ENCODE assay signal across 1 cellular context in the genomic region with DNA sequence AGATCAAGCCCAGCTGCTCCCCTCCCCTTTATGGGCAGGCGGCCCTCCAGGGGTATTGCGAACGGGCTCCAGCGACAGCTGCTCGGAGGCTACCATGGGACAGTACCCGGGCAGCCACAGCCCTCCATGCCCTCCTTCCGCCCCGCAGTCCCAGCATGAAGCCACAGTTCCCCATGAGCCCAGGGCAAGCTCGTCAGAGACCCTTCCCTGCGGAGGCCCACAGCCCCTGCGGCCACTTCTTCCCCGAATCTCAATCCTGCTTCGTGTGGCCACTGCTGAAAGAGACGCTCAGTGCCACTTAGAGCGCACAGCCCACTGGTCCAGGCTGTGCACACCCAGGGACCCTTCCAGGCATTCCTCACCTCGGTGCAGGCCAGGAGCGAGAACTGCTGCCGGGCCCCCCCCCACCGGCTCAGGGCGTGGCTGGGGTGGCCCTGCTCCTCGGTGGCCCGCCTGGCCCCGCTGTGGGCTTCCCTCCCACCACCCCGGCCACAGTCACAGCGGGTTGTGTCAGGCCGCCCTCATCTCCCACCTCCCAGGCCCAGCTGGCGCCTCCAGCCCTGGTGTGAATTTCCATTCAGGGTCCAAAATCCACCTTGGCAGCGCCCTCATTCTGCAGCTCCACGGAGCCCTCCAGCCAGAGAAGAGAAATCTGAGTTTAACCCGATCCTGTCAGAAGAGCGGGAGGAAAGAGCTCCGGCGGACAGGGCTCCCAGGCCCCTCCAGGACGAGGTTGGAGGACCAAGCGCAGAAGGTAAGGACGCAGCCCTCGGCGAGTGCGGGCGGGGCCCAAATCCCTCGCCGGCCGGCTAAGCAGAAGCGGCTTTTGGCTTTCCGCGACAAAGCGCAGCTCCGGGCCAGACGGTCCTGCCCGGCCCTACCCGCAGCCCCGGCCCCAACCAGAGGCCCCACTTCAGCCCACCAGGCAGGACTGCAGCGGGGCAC.
A peak's percentile ranks its signal among the peaks of the same experiment; 100 is the strongest.
TF ChIP-seq lines count a peak whose summit lies in the region.

No MANE protein-coding gene starts in this region.

TF ChIP-seq in HepG2, 621 proteins besides CTCF, POLR2A, EP300 and RAD21 (continued from another document and continues in another):
- TF ChIP-seq, protein P1, sequence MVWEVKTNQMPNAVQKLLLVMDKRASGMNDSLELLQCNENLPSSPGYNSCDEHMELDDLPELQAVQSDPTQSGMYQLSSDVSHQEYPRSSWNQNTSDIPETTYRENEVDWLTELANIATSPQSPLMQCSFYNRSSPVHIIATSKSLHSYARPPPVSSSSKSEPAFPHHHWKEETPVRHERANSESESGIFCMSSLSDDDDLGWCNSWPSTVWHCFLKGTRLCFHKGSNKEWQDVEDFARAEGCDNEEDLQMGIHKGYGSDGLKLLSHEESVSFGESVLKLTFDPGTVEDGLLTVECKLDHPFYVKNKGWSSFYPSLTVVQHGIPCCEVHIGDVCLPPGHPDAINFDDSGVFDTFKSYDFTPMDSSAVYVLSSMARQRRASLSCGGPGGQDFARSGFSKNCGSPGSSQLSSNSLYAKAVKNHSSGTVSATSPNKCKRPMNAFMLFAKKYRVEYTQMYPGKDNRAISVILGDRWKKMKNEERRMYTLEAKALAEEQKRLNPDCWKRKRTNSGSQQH (CRISPR knock-in tag; IDR thresholded peaks at IDR 0.05; ENCODE audit: low read depth): no peak
- no peak for TF ChIP-seq HNRNPH1 (optimal IDR thresholded peaks at IDR 0.05; ENCODE audit: low read depth, low read length)
- no peak for TF ChIP-seq RBM22 (optimal IDR thresholded peaks at IDR 0.05; ENCODE audit: low read length)
- peak; percentile 86 for TF ChIP-seq BORCS8-MEF2B (CRISPR knock-in tag; IDR thresholded peaks at IDR 0.05)
- TF ChIP-seq ZNF441 (CRISPR knock-in tag; IDR thresholded peaks at IDR 0.05; ENCODE audit: borderline replicate concordance): no peak
- TF ChIP-seq AHR (CRISPR knock-in tag; IDR thresholded peaks at IDR 0.05): peak; percentile 64; the same call in 1 of the 2 replicates
- TF ChIP-seq, protein P2, sequence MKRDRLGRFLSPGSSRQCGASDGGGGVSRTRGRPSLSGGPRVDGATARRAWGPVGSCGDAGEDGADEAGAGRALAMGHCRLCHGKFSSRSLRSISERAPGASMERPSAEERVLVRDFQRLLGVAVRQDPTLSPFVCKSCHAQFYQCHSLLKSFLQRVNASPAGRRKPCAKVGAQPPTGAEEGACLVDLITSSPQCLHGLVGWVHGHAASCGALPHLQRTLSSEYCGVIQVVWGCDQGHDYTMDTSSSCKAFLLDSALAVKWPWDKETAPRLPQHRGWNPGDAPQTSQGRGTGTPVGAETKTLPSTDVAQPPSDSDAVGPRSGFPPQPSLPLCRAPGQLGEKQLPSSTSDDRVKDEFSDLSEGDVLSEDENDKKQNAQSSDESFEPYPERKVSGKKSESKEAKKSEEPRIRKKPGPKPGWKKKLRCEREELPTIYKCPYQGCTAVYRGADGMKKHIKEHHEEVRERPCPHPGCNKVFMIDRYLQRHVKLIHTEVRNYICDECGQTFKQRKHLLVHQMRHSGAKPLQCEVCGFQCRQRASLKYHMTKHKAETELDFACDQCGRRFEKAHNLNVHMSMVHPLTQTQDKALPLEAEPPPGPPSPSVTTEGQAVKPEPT (CRISPR knock-in tag; IDR thresholded peaks at IDR 0.05; ENCODE audit: low read depth): no peak
- TF ChIP-seq FOXM1 (CRISPR knock-in tag; IDR thresholded peaks at IDR 0.05): no peak
- TF ChIP-seq ZNF431 (CRISPR knock-in tag; IDR thresholded peaks at IDR 0.05; ENCODE audit: borderline replicate concordance, low read depth): no peak
- TF ChIP-seq RXRA (CRISPR knock-in tag; IDR thresholded peaks at IDR 0.05): peak; percentile 78
- TF ChIP-seq TGIF2 (CRISPR knock-in tag; IDR thresholded peaks at IDR 0.05): peak; percentile 69; the same call in 1 of the 2 replicates
- no peak for TF ChIP-seq NFYC (CRISPR knock-in tag; IDR thresholded peaks at IDR 0.05)
- TF ChIP-seq, protein P3, sequence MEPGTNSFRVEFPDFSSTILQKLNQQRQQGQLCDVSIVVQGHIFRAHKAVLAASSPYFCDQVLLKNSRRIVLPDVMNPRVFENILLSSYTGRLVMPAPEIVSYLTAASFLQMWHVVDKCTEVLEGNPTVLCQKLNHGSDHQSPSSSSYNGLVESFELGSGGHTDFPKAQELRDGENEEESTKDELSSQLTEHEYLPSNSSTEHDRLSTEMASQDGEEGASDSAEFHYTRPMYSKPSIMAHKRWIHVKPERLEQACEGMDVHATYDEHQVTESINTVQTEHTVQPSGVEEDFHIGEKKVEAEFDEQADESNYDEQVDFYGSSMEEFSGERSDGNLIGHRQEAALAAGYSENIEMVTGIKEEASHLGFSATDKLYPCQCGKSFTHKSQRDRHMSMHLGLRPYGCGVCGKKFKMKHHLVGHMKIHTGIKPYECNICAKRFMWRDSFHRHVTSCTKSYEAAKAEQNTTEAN (CRISPR knock-in tag; conservative IDR thresholded peaks at IDR 0.05): no peak; the same call in 1 of the 2 replicates
- TF ChIP-seq, protein P4, sequence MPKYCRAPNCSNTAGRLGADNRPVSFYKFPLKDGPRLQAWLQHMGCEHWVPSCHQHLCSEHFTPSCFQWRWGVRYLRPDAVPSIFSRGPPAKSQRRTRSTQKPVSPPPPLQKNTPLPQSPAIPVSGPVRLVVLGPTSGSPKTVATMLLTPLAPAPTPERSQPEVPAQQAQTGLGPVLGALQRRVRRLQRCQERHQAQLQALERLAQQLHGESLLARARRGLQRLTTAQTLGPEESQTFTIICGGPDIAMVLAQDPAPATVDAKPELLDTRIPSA (CRISPR knock-in tag; IDR thresholded peaks at IDR 0.05; ENCODE audit: borderline replicate concordance): 0 out of 2 replicates have a peak, but pooled peaks have one; percentile 26
- TF ChIP-seq MED13 (CRISPR knock-in tag; IDR thresholded peaks at IDR 0.05): no peak; the same call in 1 of the 2 replicates
- no peak for TF ChIP-seq JUNB (CRISPR knock-in tag; IDR thresholded peaks at IDR 0.05; ENCODE audit: borderline replicate concordance)
- peak; percentile 56 for TF ChIP-seq PTBP1 (IDR thresholded peaks at IDR 0.05; ENCODE audit: low read depth, low read length, poor library complexity, severe bottlenecking)
- TF ChIP-seq ZNF530 (CRISPR knock-in tag; IDR thresholded peaks at IDR 0.05; ENCODE audit: low read depth): no peak
- TF ChIP-seq DNMT1 (CRISPR knock-in tag; IDR thresholded peaks at IDR 0.05): peak; percentile 81; the same call in 1 of the 2 replicates
- TF ChIP-seq HCFC1 (IDR thresholded peaks at IDR 0.05; ENCODE audit: low read depth, low read length): no peak
- no peak for TF ChIP-seq ZNF619 (CRISPR knock-in tag; IDR thresholded peaks at IDR 0.05)
- TF ChIP-seq ZMAT3 (CRISPR knock-in tag; conservative IDR thresholded peaks at IDR 0.05): 0 out of 2 replicates have a peak, but pooled peaks have one; percentile 33
- no peak; the same call in 1 of the 2 replicates for TF ChIP-seq YEATS4 (CRISPR knock-in tag; IDR thresholded peaks at IDR 0.05; ENCODE audit: borderline replicate concordance)
- no peak for TF ChIP-seq IKZF1 (IDR thresholded peaks at IDR 0.05)
- no peak for TF ChIP-seq LCORL (IDR thresholded peaks at IDR 0.05)
- TF ChIP-seq LCORL (CRISPR knock-in tag; IDR thresholded peaks at IDR 0.05): peak; percentile 96
- 0 out of 2 replicates have a peak, but pooled peaks have one; percentile 20 for TF ChIP-seq ZNF629 (CRISPR knock-in tag; conservative IDR thresholded peaks at IDR 0.05)
- no peak for TF ChIP-seq ZNF572 (CRISPR knock-in tag; IDR thresholded peaks at IDR 0.05)
- TF ChIP-seq ZNF672 (CRISPR knock-in tag; IDR thresholded peaks at IDR 0.05): no peak
- TF ChIP-seq, protein P5, sequence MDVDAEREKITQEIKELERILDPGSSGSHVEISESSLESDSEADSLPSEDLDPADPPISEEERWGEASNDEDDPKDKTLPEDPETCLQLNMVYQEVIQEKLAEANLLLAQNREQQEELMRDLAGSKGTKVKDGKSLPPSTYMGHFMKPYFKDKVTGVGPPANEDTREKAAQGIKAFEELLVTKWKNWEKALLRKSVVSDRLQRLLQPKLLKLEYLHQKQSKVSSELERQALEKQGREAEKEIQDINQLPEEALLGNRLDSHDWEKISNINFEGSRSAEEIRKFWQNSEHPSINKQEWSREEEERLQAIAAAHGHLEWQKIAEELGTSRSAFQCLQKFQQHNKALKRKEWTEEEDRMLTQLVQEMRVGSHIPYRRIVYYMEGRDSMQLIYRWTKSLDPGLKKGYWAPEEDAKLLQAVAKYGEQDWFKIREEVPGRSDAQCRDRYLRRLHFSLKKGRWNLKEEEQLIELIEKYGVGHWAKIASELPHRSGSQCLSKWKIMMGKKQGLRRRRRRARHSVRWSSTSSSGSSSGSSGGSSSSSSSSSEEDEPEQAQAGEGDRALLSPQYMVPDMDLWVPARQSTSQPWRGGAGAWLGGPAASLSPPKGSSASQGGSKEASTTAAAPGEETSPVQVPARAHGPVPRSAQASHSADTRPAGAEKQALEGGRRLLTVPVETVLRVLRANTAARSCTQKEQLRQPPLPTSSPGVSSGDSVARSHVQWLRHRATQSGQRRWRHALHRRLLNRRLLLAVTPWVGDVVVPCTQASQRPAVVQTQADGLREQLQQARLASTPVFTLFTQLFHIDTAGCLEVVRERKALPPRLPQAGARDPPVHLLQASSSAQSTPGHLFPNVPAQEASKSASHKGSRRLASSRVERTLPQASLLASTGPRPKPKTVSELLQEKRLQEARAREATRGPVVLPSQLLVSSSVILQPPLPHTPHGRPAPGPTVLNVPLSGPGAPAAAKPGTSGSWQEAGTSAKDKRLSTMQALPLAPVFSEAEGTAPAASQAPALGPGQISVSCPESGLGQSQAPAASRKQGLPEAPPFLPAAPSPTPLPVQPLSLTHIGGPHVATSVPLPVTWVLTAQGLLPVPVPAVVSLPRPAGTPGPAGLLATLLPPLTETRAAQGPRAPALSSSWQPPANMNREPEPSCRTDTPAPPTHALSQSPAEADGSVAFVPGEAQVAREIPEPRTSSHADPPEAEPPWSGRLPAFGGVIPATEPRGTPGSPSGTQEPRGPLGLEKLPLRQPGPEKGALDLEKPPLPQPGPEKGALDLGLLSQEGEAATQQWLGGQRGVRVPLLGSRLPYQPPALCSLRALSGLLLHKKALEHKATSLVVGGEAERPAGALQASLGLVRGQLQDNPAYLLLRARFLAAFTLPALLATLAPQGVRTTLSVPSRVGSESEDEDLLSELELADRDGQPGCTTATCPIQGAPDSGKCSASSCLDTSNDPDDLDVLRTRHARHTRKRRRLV (CRISPR knock-in tag; IDR thresholded peaks at IDR 0.05): 0 out of 2 replicates have a peak, but pooled peaks have one; percentile 46
- TF ChIP-seq, protein P6, sequence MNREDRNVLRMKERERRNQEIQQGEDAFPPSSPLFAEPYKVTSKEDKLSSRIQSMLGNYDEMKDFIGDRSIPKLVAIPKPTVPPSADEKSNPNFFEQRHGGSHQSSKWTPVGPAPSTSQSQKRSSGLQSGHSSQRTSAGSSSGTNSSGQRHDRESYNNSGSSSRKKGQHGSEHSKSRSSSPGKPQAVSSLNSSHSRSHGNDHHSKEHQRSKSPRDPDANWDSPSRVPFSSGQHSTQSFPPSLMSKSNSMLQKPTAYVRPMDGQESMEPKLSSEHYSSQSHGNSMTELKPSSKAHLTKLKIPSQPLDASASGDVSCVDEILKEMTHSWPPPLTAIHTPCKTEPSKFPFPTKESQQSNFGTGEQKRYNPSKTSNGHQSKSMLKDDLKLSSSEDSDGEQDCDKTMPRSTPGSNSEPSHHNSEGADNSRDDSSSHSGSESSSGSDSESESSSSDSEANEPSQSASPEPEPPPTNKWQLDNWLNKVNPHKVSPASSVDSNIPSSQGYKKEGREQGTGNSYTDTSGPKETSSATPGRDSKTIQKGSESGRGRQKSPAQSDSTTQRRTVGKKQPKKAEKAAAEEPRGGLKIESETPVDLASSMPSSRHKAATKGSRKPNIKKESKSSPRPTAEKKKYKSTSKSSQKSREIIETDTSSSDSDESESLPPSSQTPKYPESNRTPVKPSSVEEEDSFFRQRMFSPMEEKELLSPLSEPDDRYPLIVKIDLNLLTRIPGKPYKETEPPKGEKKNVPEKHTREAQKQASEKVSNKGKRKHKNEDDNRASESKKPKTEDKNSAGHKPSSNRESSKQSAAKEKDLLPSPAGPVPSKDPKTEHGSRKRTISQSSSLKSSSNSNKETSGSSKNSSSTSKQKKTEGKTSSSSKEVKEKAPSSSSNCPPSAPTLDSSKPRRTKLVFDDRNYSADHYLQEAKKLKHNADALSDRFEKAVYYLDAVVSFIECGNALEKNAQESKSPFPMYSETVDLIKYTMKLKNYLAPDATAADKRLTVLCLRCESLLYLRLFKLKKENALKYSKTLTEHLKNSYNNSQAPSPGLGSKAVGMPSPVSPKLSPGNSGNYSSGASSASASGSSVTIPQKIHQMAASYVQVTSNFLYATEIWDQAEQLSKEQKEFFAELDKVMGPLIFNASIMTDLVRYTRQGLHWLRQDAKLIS (CRISPR knock-in tag; IDR thresholded peaks at IDR 0.05): peak; percentile 79; the same call in 1 of the 2 replicates
- TF ChIP-seq NR2F6 (IDR thresholded peaks at IDR 0.05): no peak
- TF ChIP-seq NR2F6 (CRISPR knock-in tag; IDR thresholded peaks at IDR 0.05): peak; percentile 41; the same call in 1 of the 2 replicates
- TF ChIP-seq, protein P7, sequence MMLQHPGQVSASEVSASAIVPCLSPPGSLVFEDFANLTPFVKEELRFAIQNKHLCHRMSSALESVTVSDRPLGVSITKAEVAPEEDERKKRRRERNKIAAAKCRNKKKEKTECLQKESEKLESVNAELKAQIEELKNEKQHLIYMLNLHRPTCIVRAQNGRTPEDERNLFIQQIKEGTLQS (CRISPR knock-in tag; IDR thresholded peaks at IDR 0.05): 0 out of 2 replicates have a peak, but pooled peaks have one; percentile 8
- TF ChIP-seq TBP (CRISPR knock-in tag; IDR thresholded peaks at IDR 0.05): no peak
- no peak; the same call in 1 of the 2 replicates for TF ChIP-seq ZNF616 (CRISPR knock-in tag; IDR thresholded peaks at IDR 0.05; ENCODE audit: low read depth)
- TF ChIP-seq, protein P8, sequence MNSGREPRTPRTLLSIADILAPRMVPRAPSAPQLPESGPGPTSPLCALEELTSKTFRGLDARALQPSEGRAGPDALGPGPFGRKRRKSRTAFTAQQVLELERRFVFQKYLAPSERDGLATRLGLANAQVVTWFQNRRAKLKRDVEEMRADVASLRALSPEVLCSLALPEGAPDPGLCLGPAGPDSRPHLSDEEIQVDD (CRISPR knock-in tag; IDR thresholded peaks at IDR 0.05; ENCODE audit: borderline replicate concordance): peak; percentile 49; the same call in 1 of the 2 replicates
